In the genomic region with DNA sequence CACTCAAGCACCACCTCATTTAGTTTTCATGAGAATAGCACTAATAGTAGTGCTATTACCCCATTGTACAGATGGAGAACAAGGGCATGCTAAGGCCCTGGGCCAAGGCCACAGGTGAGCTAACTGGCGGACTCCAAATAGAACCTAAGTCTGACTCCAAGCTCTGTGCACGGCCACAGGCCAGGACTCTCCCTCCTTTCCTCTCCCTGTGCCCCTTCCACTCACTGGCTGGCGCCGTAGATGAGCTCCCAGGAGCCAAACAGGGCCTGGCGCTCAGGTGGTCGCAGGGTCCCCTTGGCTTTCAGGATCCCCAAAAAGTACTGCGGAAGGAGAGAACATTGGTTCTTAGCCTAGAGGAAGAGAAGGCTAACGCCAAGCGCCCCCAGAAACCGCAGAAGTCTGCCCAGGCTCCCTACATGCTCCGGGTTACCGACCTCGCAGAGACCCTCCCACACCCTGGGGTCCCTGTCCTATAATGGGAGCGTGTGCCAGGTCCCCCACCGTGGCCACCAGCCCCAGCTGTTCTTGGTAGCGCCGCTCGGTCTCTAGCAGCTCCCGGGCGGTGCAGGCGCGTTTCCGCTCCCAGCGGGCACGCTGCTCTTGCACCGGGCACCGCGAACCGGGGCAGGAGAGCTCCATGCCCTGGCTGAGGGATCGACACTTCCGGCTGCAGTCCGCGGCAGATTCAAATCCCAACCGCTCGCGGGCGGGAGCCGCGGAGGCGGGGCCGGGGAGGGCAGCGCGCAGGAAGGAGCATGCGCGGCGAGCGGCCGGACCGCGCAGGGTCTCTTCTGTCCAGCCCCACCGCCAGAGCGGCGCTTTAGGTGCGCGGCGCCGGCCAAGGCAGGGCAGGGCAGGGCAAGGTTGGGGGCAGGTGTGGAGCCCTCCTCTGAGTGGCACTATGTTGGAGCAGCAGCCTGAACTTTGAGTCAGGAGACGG, we compare ENCODE assay signal across 9 cellular contexts. TPM values are rescaled to one million over a fixed set of nuclear protein-coding genes. Genes with fewer than 3 reads are reported as not detected.
A peak's percentile ranks its signal among the peaks of the same experiment; 100 is the strongest.
DNase-seq lines count a peak whose midpoint lies in the region; ATAC-seq, FAIRE-seq and TF ChIP-seq lines count a peak whose summit lies in the region.
"Had no signal": no experiment of that assay in that cellular context is flagged by ENCODE, and none has a peak within 500 bp of the region (broad histone marks: within the 10 kb centered on the region; RNA-seq: fewer than 3 reads in every experiment).

ARHGEF39 (minus strand) TSS at position 665 of the 940 bp plus-strand sequence; CDS start at position 639, 26 bp downstream.

- SMC1A ChIA-PET in GM12878 (lab: Charles Lee; ENCODE audit: uncharacterized antibody, unreplicated experiment): interaction anchor here (0.7 to 12.5 kb wide), 22 partner anchors 10 to 217 kb away, joined by 3 to 145 read pairs (median 3); partner anchors contain the start of genes CREB3, HINT2 and TLN1

- H3K27ac ChIP-seq in GM12878 (ENCODE audit: control insufficient read depth, insufficient read depth) (peak within 1 kb of the TSS; percentile 85), iPS DF 6.9 (ENCODE audit: low read length) (no peak within 1 kb of the TSS)

- 6% methylated on average over 56 of the region's 58 CpGs for WGBS in GM12878 (ENCODE audit: insufficient coverage, insufficient replicate concordance, low lambda C conversion rate, missing lambda C conversion rate)
- no CpG with 5 or more reads among the region's 58 CpGs for WGBS in iPS DF 6.9 (ENCODE audit: insufficient coverage, insufficient read length)

- BruUV-seq in GM12878 (replicated peaks; lab: Mats Ljungman, UMichigan): TSS peak; percentile 70

- intact Hi-C loops in GM12878 (cut with micrococcal nuclease; ENCODE audit: unreplicated experiment) (no loop called here), sciatic nerve (cut with DNase I) (no loop called here)

- CTCF ChIA-PET in GM12878 (lab: Yijun Ruan, JAX): interaction anchor here (0.5 to 13.5 kb wide), 22 partner anchors 9 to 585 kb away, joined by 3 to 227 read pairs (median 4); partner anchors contain the start of genes CREB3, GBA2, RGP1 and SIT1

- RAD21 ChIA-PET in GM12878 (lab: Charles Lee; ENCODE audit: unreplicated experiment): interaction anchor here (0.5 to 9.7 kb wide), 16 partner anchors 11 to 161 kb away, joined by 3 to 95 read pairs (median 4); partner anchors contain the start of genes CREB3, SIT1, TLN1 and TPM2

- peak within 1 kb of the TSS; percentile 82 for H3K4me2 ChIP-seq in GM12878 (ENCODE audit: control insufficient read depth, insufficient read depth)

- peak within 1 kb of the TSS; percentile 75 for H2AFZ ChIP-seq in GM12878 (ENCODE audit: control insufficient read depth, low read depth, low read length)

- no peak for TF ChIP-seq EP300 in GM12878 (IDR thresholded peaks at IDR 0.05; ENCODE audit: borderline replicate concordance in 1 of 2, control insufficient read depth in 1 of 2, low read depth in 2 of 2, low read length in 2 of 2)

- POLR2A ChIA-PET in GM12878 (lab: Charles Lee): interaction anchor here (0.6 to 10.9 kb wide), 13 partner anchors 9 to 592 kb away, joined by 3 to 163 read pairs (median 6); partner anchors contain the start of genes CREB3, GBA2, HINT2 and RGP1

- H3K4me1 ChIP-seq in GM12878 (ENCODE audit: control insufficient read depth, insufficient read depth, low read length) (peaks cover 33% of the 10 kb centered on the region), iPS DF 6.9 (ENCODE audit: control insufficient read depth, insufficient read depth, low read length) (no peaks in the 10 kb centered on the region)

- H3K27me3 ChIP-seq in GM12878 (replicated peaks in 1 of 2; ENCODE audit: control insufficient read depth in 2 of 2, insufficient read depth in 2 of 2, low read length in 1 of 2) (no peaks in the 10 kb centered on the region), iPS DF 6.9 (ENCODE audit: control insufficient read depth, insufficient read depth, low read length) (no peaks in the 10 kb centered on the region)

- ATAC-seq in HG02852 (IDR thresholded peaks at IDR 0.05; ENCODE audit: unreplicated experiment): peak; percentile 81
- ATAC-seq in T-helper 17 cell: peak; percentile 47
- ATAC-seq in GM12878: peak; percentile 92
- ATAC-seq in sciatic nerve: peak; percentile 85

- H3K27me3 Mint-ChIP-seq in T-helper 17 cell: no peaks in the 10 kb centered on the region

- H3K4me3 Mint-ChIP-seq in T-helper 17 cell: peak within 1 kb of the TSS; percentile 91

- in situ Hi-C loops in GM12878 (cut with MboI): loop anchor here (5.0 kb wide), 1 partner anchor 58 kb away; no protein-coding TSS in a partner anchor

- TF ChIP-seq CTCF in GM12878 (IDR thresholded peaks at IDR 0.05 in 2 of 3, conservative IDR thresholded peaks at IDR 0.05 in 1 of 3; ENCODE audit: control insufficient read depth in 2 of 3, extremely low read depth in 1 of 3, insufficient read depth in 1 of 3, low read depth in 3 of 3, low read length in 3 of 3): peak; percentile 15 to 44 (median 18); a peak in 3 of 6 replicates

- no peak for FAIRE-seq in GM12878 (lab: Jason Lieb, UNC)
- FAIRE-seq: G401.6 had no signal

- peaks cover 46% of the 10 kb centered on the region for H3K4me1 Mint-ChIP-seq in T-helper 17 cell

- H4K20me1 ChIP-seq in GM12878 (ENCODE audit: control insufficient read depth, insufficient read depth): no peaks in the 10 kb centered on the region

- H3K4me3 ChIP-seq in GM12878: peak within 1 kb of the TSS; percentile 79
- peak within 1 kb of the TSS; percentile 60 for H3K4me3 ChIP-seq in iPS DF 6.9 (ENCODE audit: low read length)

- H3K36me3 ChIP-seq in GM12878 (ENCODE audit: control insufficient read depth in 2 of 2, insufficient read depth in 2 of 2, low read length in 1 of 2) (peaks cover 6 to 9% of the 10 kb centered on the region in 2 experiments; a peak in 3 of 4 replicates), iPS DF 6.9 (ENCODE audit: control insufficient read depth, insufficient read depth, low read length) (peaks cover 6% of the 10 kb centered on the region)

- TF ChIP-seq RAD21 in GM12878 (IDR thresholded peaks at IDR 0.05; ENCODE audit: insufficient read depth, low read depth, low read length): 0 out of 2 replicates have a peak, but pooled peaks have one; percentile 7

- H3K9ac ChIP-seq in GM12878 (ENCODE audit: control insufficient read depth, insufficient read depth, low read length): peak within 1 kb of the TSS; percentile 81

- peak within 1 kb of the TSS; percentile 98 for H3K27ac Mint-ChIP-seq in T-helper 17 cell

- H3K9me3 ChIP-seq in T-helper 17 cell (ENCODE audit: control insufficient read depth, low read length, poor library complexity, severe bottlenecking): no peaks in the 10 kb centered on the region
- no peaks in the 10 kb centered on the region for H3K9me3 ChIP-seq in GM12878 (replicated peaks; ENCODE audit: control insufficient read depth, insufficient read depth, low read length)
- H3K9me3 ChIP-seq in iPS DF 6.9 (ENCODE audit: control insufficient read depth, insufficient read depth, low read length): no peaks in the 10 kb centered on the region

- TF ChIP-seq POLR2A in GM12878 (IDR thresholded peaks at IDR 0.05; ENCODE audit: low read depth, low read length): peak; percentile 83

- DNase-seq in NCI-H2171 treated with DMSO at 0.1 percent for 48 hours (lab: John Stamatoyannopoulos, UW) (peak; percentile 63), NCI-H2171 (lab: John Stamatoyannopoulos, UW) (no peak), NCI-H1694 (lab: John Stamatoyannopoulos, UW) (peak; percentile 50), T-helper 17 cell (peak; percentile 40 to 61 (median 61)), GM12878 (ENCODE audit: low read depth, low spot score) (no peak), iPS DF 6.9 (ENCODE audit: low read depth, low spot score) (no peak), sciatic nerve (ENCODE audit: low spot score) (peak; percentile 86)

- no peaks in the 10 kb centered on the region for H3K36me3 Mint-ChIP-seq in T-helper 17 cell (ENCODE audit: low read depth)

- peaks cover 29% of the 10 kb centered on the region for H3K79me2 ChIP-seq in GM12878 (ENCODE audit: control insufficient read depth, insufficient read depth, low read length)

TF ChIP-seq in GM12878, 131 proteins besides CTCF, POLR2A, EP300 and RAD21 (continues in another document):
- TF ChIP-seq CBFB (IDR thresholded peaks at IDR 0.05; ENCODE audit: low read depth) (no peak), BHLHE40 (IDR thresholded peaks at IDR 0.05; ENCODE audit: borderline replicate concordance in 1 of 2, low read depth in 2 of 2, low read length in 1 of 2) (peak in 1 of 2 experiments; percentile 50; a peak in 2 of 4 replicates), KAT2A (conservative IDR thresholded peaks at IDR 0.05; ENCODE audit: control insufficient read depth, low read depth, low read length) (no peak), JUNB (IDR thresholded peaks at IDR 0.05) (no peak), HDAC6 (IDR thresholded peaks at IDR 0.05; ENCODE audit: unreplicated experiment) (no peak), BMI1 (IDR thresholded peaks at IDR 0.05; ENCODE audit: borderline replicate concordance) (no peak), STAT3 (IDR thresholded peaks at IDR 0.05; ENCODE audit: low read depth, low read length) (no peak), NRF1 (conservative IDR thresholded peaks at IDR 0.05; ENCODE audit: low read depth, low read length) (peak; percentile 56), TCF3 (IDR thresholded peaks at IDR 0.05; ENCODE audit: borderline replicate concordance, insufficient read depth, low read depth, low read length) (peak; percentile 20; the same call in 1 of the 2 replicates), FOS (IDR thresholded peaks at IDR 0.05; ENCODE audit: borderline replicate concordance, extremely low read depth, insufficient read length) (no peak), FOXK2 (IDR thresholded peaks at IDR 0.05) (no peak), MTA3 (IDR thresholded peaks at IDR 0.05; ENCODE audit: borderline replicate concordance, low read length) (no peak)

RNA-seq across cellular contexts. Expression of gene ARHGEF39, which starts in this region (rescaled TPM):
- total RNA-seq in T-helper 17 cell: 1 to 10 TPM; 1.6 to 3.1 TPM
- total RNA-seq in GM12878 (2013; cell fraction: nucleolus; rRNA removed): 9.9 and 10.8 TPM in 2 replicates
- total RNA-seq in GM12878 (2014; rRNA removed): 6.6 and 7.6 TPM in 2 replicates
- total RNA-seq in GM12878 (2014; rRNA removed; fragmentation: Illumina TruSeq; extraction: Trizol): 8.0 and 8.2 TPM in 2 replicates
- total RNA-seq in GM12878 (2021): 12.4 and 14.1 TPM in 2 replicates
- 16.4 TPM for polyA plus RNA-seq in GM12878 (2011; ENCODE audit: low read depth)
- 10.8 and 12.3 TPM in 2 replicates for polyA plus RNA-seq in GM12878 (2011; rRNA removed)
- 13.5 and 13.9 TPM in 2 replicates for polyA plus RNA-seq in GM12878 (2011; cell fraction: cytosol; rRNA removed)
- 25.2 and 38.3 TPM in 2 replicates for polyA plus RNA-seq in GM12878 (2011; cell fraction: nucleus; rRNA removed)
- 4.5 and 7.6 TPM in 2 replicates for polyA plus RNA-seq in GM12878 (2012)
- polyA plus RNA-seq in GM12878 (2014; fragmentation: Illumina TruSeq; extraction: Trizol): 12.4 and 15.2 TPM in 2 replicates
- 1 to 10 TPM; 2.0 to 5.0 TPM for polyA plus RNA-seq in GM12878 (2014; fragmentation: Nextera tagmentation; extraction: Ambion mirVana)
- polyA plus RNA-seq in GM12878 (2014; rRNA removed): 14.8 TPM in 2 replicates
- 10 to 100 TPM; 25.3 to 28.9 TPM for polyA plus RNA-seq in GM12878 (2016; fragmentation: Nextera tagmentation; extraction: Ambion mirVana)
- 14.3 and 15.0 TPM in 2 replicates for polyA minus RNA-seq in GM12878 (2011; rRNA and poly(A)+ RNA removed)
- polyA minus RNA-seq in GM12878 (2011; cell fraction: cytosol; rRNA and poly(A)+ RNA removed): 5.8 and 6.3 TPM in 2 replicates
- 27.9 and 30.0 TPM in 2 replicates for polyA minus RNA-seq in GM12878 (2011; cell fraction: nucleus; rRNA and poly(A)+ RNA removed)
- not detected for total RNA-seq in sciatic nerve

Comparison
In these comparisons a context has a peak if more than half of its experiments do, and no peak if none do; other contexts are left out.
1. DNase-seq: peak in NCI-H2171 treated with DMSO at 0.1 percent for 48 hours (single experiment), NCI-H1694 (single experiment) and T-helper 17 cell (3 of 3); none in NCI-H2171 (single experiment), GM12878 (single experiment) and iPS DF 6.9 (single experiment).
2. Peak in DNase-seq and ATAC-seq in sciatic nerve; RNA of the gene not detected or under 1 TPM.
3. Peak in every context shown above with its lines, with median percentiles within 50 percentile points of each other: ATAC-seq.